13 cellular contexts compared by ENCODE assay signal in the genomic region with DNA sequence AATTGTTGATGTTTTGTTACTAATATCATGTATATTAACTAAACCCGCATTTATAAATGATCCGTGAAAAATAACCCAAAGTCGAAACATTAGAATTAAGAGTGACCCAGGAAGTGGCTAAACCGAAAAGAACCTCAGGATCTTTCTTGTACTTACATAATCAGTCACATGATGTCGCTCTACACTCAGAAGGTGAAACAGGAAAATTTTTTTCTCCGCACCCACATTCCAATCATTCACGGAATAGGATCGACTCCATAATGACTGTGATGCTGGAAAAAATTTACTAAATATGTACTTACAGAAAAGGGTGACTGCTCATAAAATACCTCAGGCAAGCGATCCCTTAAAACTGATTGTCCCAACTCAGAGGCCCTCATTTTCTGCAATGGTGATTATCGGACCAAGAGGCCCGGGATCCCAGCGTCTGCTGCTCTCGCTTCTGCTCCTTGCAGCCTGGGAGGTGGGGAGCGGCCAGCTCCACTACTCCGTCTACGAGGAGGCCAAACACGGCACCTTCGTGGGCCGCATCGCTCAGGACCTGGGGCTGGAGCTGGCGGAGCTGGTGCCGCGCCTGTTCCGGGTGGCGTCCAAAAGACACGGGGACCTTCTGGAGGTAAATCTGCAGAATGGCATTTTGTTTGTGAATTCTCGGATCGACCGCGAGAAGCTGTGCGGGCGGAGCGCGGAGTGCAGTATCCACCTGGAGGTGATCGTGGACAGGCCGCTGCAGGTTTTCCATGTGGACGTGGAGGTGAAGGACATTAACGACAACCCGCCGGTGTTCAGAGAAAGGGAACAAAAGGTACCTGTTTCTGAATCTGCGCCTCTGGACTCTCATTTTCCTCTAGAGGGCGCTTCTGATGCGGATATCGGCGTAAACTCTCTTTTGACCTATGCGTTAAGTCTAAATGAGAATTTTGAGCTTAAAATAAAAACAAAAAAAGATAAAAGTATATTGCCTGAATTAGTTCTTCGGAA. TPM values are rescaled to one million over a fixed set of nuclear protein-coding genes. Genes with fewer than 3 reads are reported as not detected.
A peak's percentile ranks its signal among the peaks of the same experiment; 100 is the strongest.
DNase-seq lines count a peak whose midpoint lies in the region; TF ChIP-seq lines count a peak whose summit lies in the region.
"Had no signal": no experiment of that assay in that cellular context is flagged by ENCODE, and none has a peak within 500 bp of the region (broad histone marks: within the 10 kb centered on the region; RNA-seq: fewer than 3 reads in every experiment).

A gene with protein sequence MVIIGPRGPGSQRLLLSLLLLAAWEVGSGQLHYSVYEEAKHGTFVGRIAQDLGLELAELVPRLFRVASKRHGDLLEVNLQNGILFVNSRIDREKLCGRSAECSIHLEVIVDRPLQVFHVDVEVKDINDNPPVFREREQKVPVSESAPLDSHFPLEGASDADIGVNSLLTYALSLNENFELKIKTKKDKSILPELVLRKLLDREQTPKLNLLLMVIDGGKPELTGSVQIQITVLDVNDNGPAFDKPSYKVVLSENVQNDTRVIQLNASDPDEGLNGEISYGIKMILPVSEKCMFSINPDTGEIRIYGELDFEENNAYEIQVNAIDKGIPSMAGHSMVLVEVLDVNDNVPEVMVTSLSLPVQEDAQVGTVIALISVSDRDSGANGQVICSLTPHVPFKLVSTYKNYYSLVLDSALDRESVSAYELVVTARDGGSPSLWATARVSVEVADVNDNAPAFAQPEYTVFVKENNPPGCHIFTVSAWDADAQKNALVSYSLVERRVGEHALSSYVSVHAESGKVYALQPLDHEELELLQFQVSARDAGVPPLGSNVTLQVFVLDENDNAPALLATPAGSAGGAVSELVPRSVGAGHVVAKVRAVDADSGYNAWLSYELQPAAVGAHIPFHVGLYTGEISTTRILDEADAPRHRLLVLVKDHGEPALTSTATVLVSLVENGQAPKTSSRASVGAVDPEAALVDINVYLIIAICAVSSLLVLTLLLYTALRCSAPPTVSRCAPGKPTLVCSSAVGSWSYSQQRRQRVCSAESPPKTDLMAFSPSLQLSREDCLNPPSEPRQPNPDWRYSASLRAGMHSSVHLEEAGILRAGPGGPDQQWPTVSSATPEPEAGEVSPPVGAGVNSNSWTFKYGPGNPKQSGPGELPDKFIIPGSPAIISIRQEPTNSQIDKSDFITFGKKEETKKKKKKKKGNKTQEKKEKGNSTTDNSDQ (plus strand): TSS at position 224 of the 981 bp plus-strand sequence. CDS start 165 bp downstream, at position 389.

- 84% methylated on average over 24 to 47 of the region's 47 CpGs for WGBS in endodermal cell (ENCODE audit: insufficient coverage in 1 of 2, insufficient read length in 1 of 2), 2 experiments

- no peak within 1 kb of the TSS for H3K4me3 ChIP-seq in NB4 (ENCODE audit: low read depth, low read length)
- H3K4me3 ChIP-seq in endodermal cell (ENCODE audit: low read length), result peak within 1 kb of the TSS; percentile 35
- H3K4me3 ChIP-seq: psoas muscle had no signal

- H3K4me1 Mint-ChIP-seq in endodermal cell, result peaks cover 8% of the 10 kb centered on the region
- peaks cover 11% of the 10 kb centered on the region for H3K4me1 Mint-ChIP-seq in nephron progenitor cell
- H3K4me1 Mint-ChIP-seq: CD14-positive monocyte had no signal

- H3K9me3 Mint-ChIP-seq in endodermal cell (peaks cover 6% of the 10 kb centered on the region), nephron progenitor cell (peaks cover 87% of the 10 kb centered on the region)

- DNase-seq in Caki2 (ENCODE audit: low read depth) (peak; percentile 6), NB4 (ENCODE audit: low read depth) (no peak), endodermal cell (peak; percentile 76), nephron progenitor cell (peak; percentile 34), HCEC 1CT (no peak), middle frontal gyrus (ENCODE audit: extremely low spot score, low spot score) (no peak), NCI-H2107 treated with DMSO at 0.1 percent for 48 hours (lab: John Stamatoyannopoulos, UW; ENCODE audit: unreplicated experiment) (no peak), DMS114 treated with DMSO at 0.1 percent for 48 hours (lab: John Stamatoyannopoulos, UW; ENCODE audit: unreplicated experiment) (no peak)
- DNase-seq: activated CD4-positive, alpha-beta T cell treated with anti-CD3 and anti-CD28 coated beads, Interleukin-2, amount 50 U/mL, for 4 hours; NCI-H1930; psoas muscle; SHP77 treated with DMSO at 0.1 percent for 48 hours had no signal

- in situ Hi-C loops in Caki2 (cut with HindIII; ENCODE audit: low pct_unique_long_range_greater_than_20kb, low sequenced_read_pairs), result no loop called here

- no peak for TF ChIP-seq POLR2A in NB4 (IDR thresholded peaks at IDR 0.05; ENCODE audit: extremely low read depth, insufficient read length)

- TF ChIP-seq CTCF in NB4 (IDR thresholded peaks at IDR 0.05; ENCODE audit: low read depth, low read length) (peak; percentile 36), endodermal cell (conservative IDR thresholded peaks at IDR 0.05) (peak; percentile 86), nephron progenitor cell (IDR thresholded peaks at IDR 0.05) (peak; percentile 34)

- H3K9ac ChIP-seq in endodermal cell (ENCODE audit: extremely low read depth, low read length, poor library complexity, severe bottlenecking), result peak within 1 kb of the TSS; percentile 50

- H3K36me3 Mint-ChIP-seq in endodermal cell (ENCODE audit: low read depth) (peaks cover 30% of the 10 kb centered on the region), nephron progenitor cell (ENCODE audit: low read depth) (peaks cover 95% of the 10 kb centered on the region)

- H3K27ac ChIP-seq in endodermal cell (ENCODE audit: low read depth, low read length), result no peak within 1 kb of the TSS
- H3K27ac ChIP-seq: psoas muscle had no signal

- H3K4me1 ChIP-seq in endodermal cell (ENCODE audit: control insufficient read depth, insufficient read depth, low read length), result no peaks in the 10 kb centered on the region
- H3K4me1 ChIP-seq: psoas muscle had no signal

- no peaks in the 10 kb centered on the region for H3K27me3 Mint-ChIP-seq in endodermal cell (ENCODE audit: insufficient read depth)
- H3K27me3 Mint-ChIP-seq in nephron progenitor cell (ENCODE audit: low read depth, poor library complexity), result no peaks in the 10 kb centered on the region

- no peaks in the 10 kb centered on the region for H3K27me3 ChIP-seq in endodermal cell (ENCODE audit: control insufficient read depth, insufficient read depth, low read length, poor library complexity, severe bottlenecking)

- no peaks in the 10 kb centered on the region for H3K9me3 ChIP-seq in endodermal cell (ENCODE audit: control insufficient read depth, low read length)

- peaks cover 17% of the 10 kb centered on the region for H3K36me3 ChIP-seq in endodermal cell (ENCODE audit: control insufficient read depth, insufficient read depth, low read length)

- H3K27ac Mint-ChIP-seq in endodermal cell, result peak within 1 kb of the TSS; percentile 98
- H3K27ac Mint-ChIP-seq in nephron progenitor cell, result no peak within 1 kb of the TSS
- H3K27ac Mint-ChIP-seq: CD14-positive monocyte had no signal

- peak within 1 kb of the TSS; percentile 97 for H3K4me3 Mint-ChIP-seq in endodermal cell
- peak within 1 kb of the TSS; percentile 87 for H3K4me3 Mint-ChIP-seq in nephron progenitor cell

RNA-seq across cellular contexts. Expression of the gene that starts here (rescaled TPM):
- not detected in 2 replicates for total RNA-seq in Caki2 (2014; rRNA removed; shearing (Covaris generic); ENCODE audit: low replicate concordance)
- total RNA-seq in endodermal cell, result 10 to 100 TPM; 11.2 to 13.8 TPM
- 3.7 TPM for polyA plus RNA-seq in endodermal cell (2013, experiment 1 of 2)
- polyA plus RNA-seq in endodermal cell (2013, experiment 2 of 2), result 4.1 TPM
- total RNA-seq: psoas muscle had no signal
- polyA plus RNA-seq: CD14-positive monocyte had no signal

Comparison
In these comparisons a context has a peak if more than half of its experiments do, and no peak if none do; other contexts are left out.
1. RNA of the gene that starts here (total RNA-seq): 11.2 to 13.8 TPM in endodermal cell; not detected in Caki2; every median in the first group is over 10 times any median in the second.
2. Peak in DNase-seq in Caki2; RNA of the gene not detected or under 1 TPM.
3. DNase-seq: peak in endodermal cell (single experiment) and nephron progenitor cell (single experiment); none in NB4 (single experiment), HCEC 1CT (single experiment), middle frontal gyrus (single experiment), NCI-H2107 treated with DMSO at 0.1 percent for 48 hours (single experiment) and DMS114 treated with DMSO at 0.1 percent for 48 hours (single experiment).
4. CTCF ChIP-seq: peak in every context shown above with its lines; median percentile 86 in endodermal cell; 36 in NB4; 34 in nephron progenitor cell.